In the genomic region with DNA sequence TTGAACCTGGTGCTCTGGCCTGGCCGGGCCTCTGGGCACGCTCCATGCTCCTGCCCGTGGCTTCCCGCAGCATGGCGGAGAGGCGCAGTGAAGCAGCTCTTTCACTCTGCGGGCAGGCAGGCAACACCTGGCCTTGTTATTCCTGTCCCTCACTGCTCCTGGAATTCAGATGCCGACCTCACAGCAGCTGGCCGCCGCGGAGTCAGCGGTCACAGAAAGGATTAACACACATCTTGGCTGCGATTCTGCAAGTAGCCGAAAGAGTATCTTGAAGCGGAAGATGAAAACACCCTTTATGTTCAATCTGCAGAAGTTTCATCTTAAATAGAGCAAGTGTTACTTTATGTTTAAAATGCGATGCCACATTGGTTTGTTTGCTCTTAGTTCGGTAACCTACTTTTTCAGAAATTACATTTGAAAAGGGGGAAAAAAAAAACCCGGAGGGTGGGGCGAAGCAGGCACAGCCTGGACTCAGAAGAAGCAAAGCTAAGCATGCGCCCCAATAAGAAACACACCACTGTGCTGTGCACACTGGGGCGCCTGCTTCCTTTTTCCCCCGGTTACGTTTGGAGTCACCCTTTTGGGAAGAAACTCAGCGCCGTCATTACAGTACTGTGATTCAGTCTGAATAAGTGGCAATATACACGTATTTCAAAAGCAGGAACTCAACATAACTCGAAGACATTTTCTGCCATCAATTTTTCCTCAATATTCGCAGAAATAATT, we compare ENCODE assay signal across 15 cellular contexts. TPM values are rescaled to one million over a fixed set of nuclear protein-coding genes. Genes with fewer than 3 reads are reported as not detected.
DNase-seq lines count a peak whose midpoint lies in the region; ATAC-seq and TF ChIP-seq lines count a peak whose summit lies in the region.
"Had no signal": no experiment of that assay in that cellular context is flagged by ENCODE, and none has a peak within 500 bp of the region (broad histone marks: within the 10 kb centered on the region; RNA-seq: fewer than 3 reads in every experiment).

No MANE protein-coding gene starts in this region.

- H4K20me1 ChIP-seq in neural cell (ENCODE audit: insufficient read depth) = no peaks in the 10 kb centered on the region

- H3K36me3 Mint-ChIP-seq in activated T-cell treated with anti-CD3 and anti-CD28 coated beads, Interleukin-2, amount 50 U/mL, for 72 hours (ENCODE audit: insufficient read depth in 2 of 2) = no peaks in the 10 kb centered on the region

- no peak for TF ChIP-seq RAD21 in neural cell (conservative IDR thresholded peaks at IDR 0.05)

- H3K4me1 ChIP-seq in SJCRH30 = peaks cover 18% of the 10 kb centered on the region
- H3K4me1 ChIP-seq: vagina had no signal

- H3K9me3 ChIP-seq in SJCRH30 (replicated peaks) = no peaks in the 10 kb centered on the region
- H3K9me3 ChIP-seq in neural cell (ENCODE audit: low read length) = no peaks in the 10 kb centered on the region
- H3K9me3 ChIP-seq: gastrocnemius medialis, vagina had no signal

- H3K4me3 Mint-ChIP-seq in activated T-cell treated with anti-CD3 and anti-CD28 coated beads, Interleukin-2, amount 50 U/mL, for 72 hours = no peak overlapping the region
- H3K4me3 Mint-ChIP-seq: T-helper 17 cell had no signal

- H3F3A ChIP-seq in neural cell (ENCODE audit: insufficient read depth, low read length, poor library complexity, severe bottlenecking) = no peaks in the 10 kb centered on the region

- H3K4me3 ChIP-seq in SJCRH30 (peak overlapping the region; percentile 40), fibroblast of pulmonary artery (replicated peaks; ENCODE audit: low read depth, low read length) (peak overlapping the region; percentile 5), neural cell (ENCODE audit: low read length) (peak overlapping the region; percentile 13)
- H3K4me3 ChIP-seq: vagina had no signal

- DNase-seq in CD1c-positive myeloid dendritic cell (ENCODE audit: extremely low spot score) (peak; percentile 9), SJCRH30 (peak; percentile 90 to 91), fibroblast of pulmonary artery (ENCODE audit: low read depth) (peak; percentile 26), kidney tubule cell (ENCODE audit: low spot score) (no peak), GM10266 (ENCODE audit: extremely low spot score) (no peak)
- no peak for DNase-seq in activated T-cell treated with anti-CD3 and anti-CD28 coated beads, Interleukin-2, amount 50 U/mL, for 72 hours
- DNase-seq: activated CD4-positive, alpha-beta T cell treated with anti-CD3 and anti-CD28 coated beads, Interleukin-2, amount 50 U/mL, for 48 hours; activated naive CD4-positive, alpha-beta T cell treated with anti-CD3 and anti-CD28 coated beads, Interleukin-2, amount 50 U/mL, for 16 hours; gastrocnemius medialis; left ventricle myocardium superior; NCI-H226; T-helper 17 cell had no signal

- TF ChIP-seq CTCF in fibroblast of pulmonary artery (IDR thresholded peaks at IDR 0.05; ENCODE audit: low read length, missing control alignments) = no peak
- no peak for TF ChIP-seq CTCF in neural cell (IDR thresholded peaks at IDR 0.05; ENCODE audit: poor library complexity, severe bottlenecking)
- TF ChIP-seq CTCF in GM10266 (IDR thresholded peaks at IDR 0.05; ENCODE audit: control insufficient read depth, insufficient read depth, low read depth, missing control alignments) = no peak

- H3K27me3 ChIP-seq in SJCRH30 (no peaks in the 10 kb centered on the region), neural cell (ENCODE audit: insufficient read depth, low read depth, low read length) (no peaks in the 10 kb centered on the region)
- H3K27me3 ChIP-seq: vagina had no signal

- no peak overlapping the region for H3K27ac Mint-ChIP-seq in activated T-cell treated with anti-CD3 and anti-CD28 coated beads, Interleukin-2, amount 50 U/mL, for 72 hours
- H3K27ac Mint-ChIP-seq: T-helper 17 cell had no signal

- H3K27me3 Mint-ChIP-seq in activated T-cell treated with anti-CD3 and anti-CD28 coated beads, Interleukin-2, amount 50 U/mL, for 72 hours (ENCODE audit: low read depth) = peaks cover 12% of the 10 kb centered on the region

- H3K4me1 Mint-ChIP-seq in activated T-cell treated with anti-CD3 and anti-CD28 coated beads, Interleukin-2, amount 50 U/mL, for 72 hours (ENCODE audit: low read depth) = no peaks in the 10 kb centered on the region

- no peak overlapping the region for H2AFZ ChIP-seq in neural cell (ENCODE audit: low read depth, low read length)

- no peak overlapping the region for H3K4me2 ChIP-seq in neural cell (ENCODE audit: low read length)

- no peaks in the 10 kb centered on the region for H3K36me3 ChIP-seq in SJCRH30
- no peaks in the 10 kb centered on the region for H3K36me3 ChIP-seq in neural cell (ENCODE audit: insufficient read depth, low read length)
- H3K36me3 ChIP-seq: gastrocnemius medialis, vagina had no signal

- no peak for ATAC-seq in HG02763 (IDR thresholded peaks at IDR 0.05; ENCODE audit: unreplicated experiment)
- ATAC-seq in activated T-cell treated with anti-CD3 and anti-CD28 coated beads, Interleukin-2, amount 50 U/mL, for 72 hours (replicated peaks in 1 of 2) = no peak
- ATAC-seq: left ventricle myocardium superior, T-helper 17 cell had no signal

- H3K9me3 Mint-ChIP-seq in activated T-cell treated with anti-CD3 and anti-CD28 coated beads, Interleukin-2, amount 50 U/mL, for 72 hours = no peaks in the 10 kb centered on the region

- no peaks in the 10 kb centered on the region for H3K9me2 ChIP-seq in neural cell (ENCODE audit: insufficient read depth, low read length)

- no peak for TF ChIP-seq EP300 in neural cell (conservative IDR thresholded peaks at IDR 0.05; ENCODE audit: poor library complexity, severe bottlenecking)

- H3K9ac ChIP-seq in neural cell (ENCODE audit: low read length) = no peak overlapping the region

- no peaks in the 10 kb centered on the region for H3K79me2 ChIP-seq in neural cell (replicated peaks; ENCODE audit: insufficient read depth, low read length)

- H3K27ac ChIP-seq in SJCRH30 (peak overlapping the region; percentile 66), neural cell (ENCODE audit: low read length) (no peak overlapping the region)
- H3K27ac ChIP-seq: vagina had no signal

TF ChIP-seq in neural cell, 6 proteins besides CTCF, POLR2A, EP300 and RAD21:
- TF ChIP-seq TAF1 (IDR thresholded peaks at IDR 0.05; ENCODE audit: low read depth) = no peak

RNA-seq across cellular contexts. Expression of gene BRI3, which starts 42.3 kb away (rescaled TPM):
- total RNA-seq in SJCRH30 (2014; rRNA removed; shearing (Covaris generic)) = 43.7 and 51.9 TPM in 2 replicates
- 55.6 and 57.6 TPM in 2 replicates for polyA plus RNA-seq in neural cell
- polyA minus RNA-seq in neural cell = 16.6 and 21.4 TPM in 2 replicates
- 10 to 100 TPM; 84.2 to 90.0 TPM for total RNA-seq in activated T-cell treated with anti-CD3 and anti-CD28 coated beads, Interleukin-2, amount 50 U/mL, for 72 hours

Comparison
In these comparisons a context has a peak if more than half of its experiments do, and no peak if none do; other contexts are left out.
1. DNase-seq: peak in CD1c-positive myeloid dendritic cell (single experiment), SJCRH30 (2 of 2) and fibroblast of pulmonary artery (single experiment); none in kidney tubule cell (single experiment), activated T-cell treated with anti-CD3 and anti-CD28 coated beads, Interleukin-2, amount 50 U/mL, for 72 hours (0 of 2) and GM10266 (single experiment).
2. Peak in every context shown above with its lines, with median percentiles within 50 percentile points of each other: H3K4me3 ChIP-seq.